In the genomic region with DNA sequence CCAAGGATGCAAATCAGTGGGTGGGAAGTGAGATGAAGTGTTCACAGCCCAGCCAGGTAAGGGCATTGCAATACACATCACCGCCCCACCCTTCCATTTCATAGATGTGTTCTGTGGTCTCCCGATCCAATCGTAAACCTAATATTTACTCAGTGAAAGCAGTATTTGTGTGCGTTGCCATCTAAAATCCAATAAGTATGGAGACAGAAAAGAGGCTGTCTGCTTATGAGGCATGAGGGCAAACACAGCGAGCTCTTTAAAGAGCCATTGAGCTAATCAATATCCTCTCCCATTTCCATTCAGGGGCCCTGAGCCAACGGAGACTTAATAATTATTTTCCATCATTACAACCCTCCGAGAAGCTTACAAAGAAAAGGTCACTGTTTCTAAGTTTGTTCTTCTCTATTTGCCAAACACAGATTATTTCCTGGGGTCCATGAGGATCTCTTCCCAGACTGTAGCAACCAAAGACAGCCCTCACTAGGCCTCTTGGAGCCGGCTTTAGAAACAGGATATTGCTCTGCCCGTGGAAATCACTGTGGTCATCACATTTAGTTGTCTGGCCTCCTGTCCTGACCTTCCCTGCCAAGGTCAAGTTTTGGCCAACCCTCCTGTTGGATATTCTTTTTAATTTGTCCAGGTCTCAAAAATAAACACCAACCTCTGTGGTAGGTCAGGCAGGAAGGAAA, we compare ENCODE assay signal across 26 cellular contexts.
DNase-seq lines count a peak whose midpoint lies in the region; ATAC-seq and TF ChIP-seq lines count a peak whose summit lies in the region.
"Had no signal": no experiment of that assay in that cellular context is flagged by ENCODE, and none has a peak within 500 bp of the region (broad histone marks: within the 10 kb centered on the region; RNA-seq: fewer than 3 reads in every experiment).

No MANE protein-coding gene starts in this region.

- H4K91ac ChIP-seq in trophoblast cell (ENCODE audit: low read depth, low read length), result no peak overlapping the region

- H3K27me3 ChIP-seq in trophoblast cell (ENCODE audit: insufficient read depth, low read length), result no peaks in the 10 kb centered on the region
- H3K27me3 ChIP-seq: right atrium auricular region, vagina had no signal

- H3K14ac ChIP-seq in trophoblast cell (ENCODE audit: low read length), result no peak overlapping the region

- H4K8ac ChIP-seq in trophoblast cell (ENCODE audit: low read depth, low read length), result no peak overlapping the region

- no CpG with 5 or more reads among the region's 9 CpGs for WGBS in trophoblast cell (ENCODE audit: extremely low coverage, insufficient coverage, insufficient read length)

- H4K12ac ChIP-seq in trophoblast cell (ENCODE audit: low read depth, low read length), result no peak overlapping the region

- H3K27ac ChIP-seq in trophoblast cell (ENCODE audit: low read depth, low read length), result no peak overlapping the region
- H3K27ac ChIP-seq: coronary artery, left ventricle myocardium inferior, right atrium auricular region, thoracic aorta, vagina had no signal

- no peak overlapping the region for H2AFZ ChIP-seq in trophoblast cell (ENCODE audit: insufficient read depth, low read length, poor library complexity)

- no peak overlapping the region for H2BK12ac ChIP-seq in trophoblast cell (ENCODE audit: low read length)

- H2BK120ac ChIP-seq in trophoblast cell (ENCODE audit: insufficient read depth, low read length, poor library complexity), result no peak overlapping the region

- no peak overlapping the region for H3K18ac ChIP-seq in trophoblast cell (ENCODE audit: low read length)

- H3K9ac ChIP-seq in trophoblast cell (ENCODE audit: low read length), result no peak overlapping the region
- H3K9ac ChIP-seq: SK-N-SH had no signal

- POLR2A ChIA-PET in WTC11 (lab: Charles Lee), result no interaction called here

- H3K79me1 ChIP-seq in trophoblast cell (ENCODE audit: low read length), result no peaks in the 10 kb centered on the region

- no peak overlapping the region for H3K4me2 ChIP-seq in trophoblast cell (ENCODE audit: low read length)
- H3K4me2 ChIP-seq: SK-N-SH had no signal

- peaks cover 2% of the 10 kb centered on the region for H3K9me3 ChIP-seq in trophoblast cell (ENCODE audit: insufficient read depth, low read depth, low read length)
- H3K9me3 ChIP-seq: left ventricle myocardium inferior, right atrium auricular region, SK-N-SH, thoracic aorta, vagina had no signal

- H3K9me3 Mint-ChIP-seq in activated CD8-positive, alpha-beta memory T cell treated with anti-CD3 and anti-CD28 coated beads, Interleukin-2, amount 10 ng/mL, durations not matched to agents 7 days and 5 days (ENCODE audit: low read depth), result no peaks in the 10 kb centered on the region
- H3K9me3 Mint-ChIP-seq in WTC11, result peaks cover 8% of the 10 kb centered on the region
- H3K9me3 Mint-ChIP-seq in type B pancreatic cell, result no peaks in the 10 kb centered on the region
- H3K9me3 Mint-ChIP-seq: CD4-positive, alpha-beta T cell had no signal

- H3K27me3 Mint-ChIP-seq in activated CD8-positive, alpha-beta memory T cell treated with anti-CD3 and anti-CD28 coated beads, Interleukin-2, amount 10 ng/mL, durations not matched to agents 7 days and 5 days, result no peaks in the 10 kb centered on the region
- H3K27me3 Mint-ChIP-seq in WTC11 (ENCODE audit: low read depth) (no peaks in the 10 kb centered on the region), type B pancreatic cell (peaks cover 8% of the 10 kb centered on the region)
- H3K27me3 Mint-ChIP-seq: CD4-positive, alpha-beta T cell; stimulated activated naive CD8-positive, alpha-beta T cell treated with anti-CD3 and anti-CD28 coated beads, Interleukin-15, amount 100 ng/mL, for 72 hours had no signal

- no peak for DNase-seq in activated CD8-positive, alpha-beta memory T cell treated with anti-CD3 and anti-CD28 coated beads, Interleukin-2, amount 10 ng/mL, durations not matched to agents 7 days and 5 days
- DNase-seq in activated CD8-positive, alpha-beta memory T cell treated with anti-CD3 and anti-CD28 coated beads, Interleukin-2, amount 50 U/mL, for 48 hours, result no peak
- DNase-seq in NCI-H526 (lab: John Stamatoyannopoulos, UW) (peak; percentile 92), WTC11 (ENCODE audit: low spot score) (no peak), type B pancreatic cell (ENCODE audit: extremely low spot score, unreplicated experiment) (no peak), trophoblast cell (no peak), iPS-NIHi7 (ENCODE audit: extremely low spot score) (no peak)
- DNase-seq: activated T-cell treated with anti-CD3 and anti-CD28 coated beads, Interleukin-2, amount 50 U/mL, for 48 hours; caudate nucleus; CD4-positive, alpha-beta T cell; effector CD8-positive, alpha-beta T cell; glutamatergic neuron; GOT3; left ventricle myocardium inferior; mesendoderm; NCI-H1105; NCI-H2107; posterior cingulate gyrus; SK-N-SH; stimulated activated CD8-positive, alpha-beta memory T cell treated with anti-CD3 and anti-CD28 coated beads, Interleukin-4, amount 100 ng/mL, for 48 hours; stimulated activated naive CD8-positive, alpha-beta T cell treated with anti-CD3 and anti-CD28 coated beads, Interleukin-15, amount 100 ng/mL, for 72 hours had no signal

- CTCF ChIA-PET in activated CD8-positive, alpha-beta memory T cell treated with anti-CD3 and anti-CD28 coated beads, Interleukin-2, amount 10 ng/mL, durations not matched to agents 7 days and 5 days (lab: Charles Lee), result interaction anchor here (1.7 kb wide), 1 partner anchor 14 kb away, joined by 4 read pairs; no protein-coding TSS in a partner anchor
- CTCF ChIA-PET in WTC11 (lab: Charles Lee), result interaction anchor here (3.1 kb wide), 1 partner anchor 14 kb away, joined by 23 read pairs; no protein-coding TSS in a partner anchor

- no peak overlapping the region for H2BK5ac ChIP-seq in trophoblast cell (ENCODE audit: low read depth, low read length, poor library complexity)

- H3K27ac Mint-ChIP-seq in activated CD8-positive, alpha-beta memory T cell treated with anti-CD3 and anti-CD28 coated beads, Interleukin-2, amount 10 ng/mL, durations not matched to agents 7 days and 5 days, result peak overlapping the region; percentile 21
- H3K27ac Mint-ChIP-seq in WTC11 (no peak overlapping the region), type B pancreatic cell (peak overlapping the region; percentile 41)
- H3K27ac Mint-ChIP-seq: CD4-positive, alpha-beta T cell had no signal

- H3K4me1 ChIP-seq in trophoblast cell (ENCODE audit: control insufficient read depth in 1 of 2, insufficient read depth in 2 of 2, low read length in 2 of 2), result peaks cover 3 to 10% of the 10 kb centered on the region in 2 experiments

- H3K36me3 ChIP-seq in trophoblast cell (ENCODE audit: control insufficient read depth in 1 of 2, insufficient read depth in 2 of 2, low read length in 2 of 2), result no peaks in the 10 kb centered on the region
- H3K36me3 ChIP-seq: left ventricle myocardium inferior, right atrium auricular region, thoracic aorta, vagina had no signal

- TF ChIP-seq CTCF in WTC11 (IDR thresholded peaks at IDR 0.05) (no peak), type B pancreatic cell (conservative IDR thresholded peaks at IDR 0.05) (no peak)

- no peak overlapping the region for H3K4ac ChIP-seq in trophoblast cell (ENCODE audit: low read depth, low read length)

- H3K4me3 Mint-ChIP-seq in activated CD8-positive, alpha-beta memory T cell treated with anti-CD3 and anti-CD28 coated beads, Interleukin-2, amount 10 ng/mL, durations not matched to agents 7 days and 5 days, result no peak overlapping the region
- H3K4me3 Mint-ChIP-seq in WTC11, result no peak overlapping the region
- no peak overlapping the region for H3K4me3 Mint-ChIP-seq in type B pancreatic cell
- H3K4me3 Mint-ChIP-seq: CD4-positive, alpha-beta T cell; stimulated activated naive CD8-positive, alpha-beta T cell treated with anti-CD3 and anti-CD28 coated beads, Interleukin-15, amount 100 ng/mL, for 72 hours had no signal

- H2AK5ac ChIP-seq in trophoblast cell (ENCODE audit: low read length), result no peak overlapping the region

- H3K4me1 Mint-ChIP-seq in activated CD8-positive, alpha-beta memory T cell treated with anti-CD3 and anti-CD28 coated beads, Interleukin-2, amount 10 ng/mL, durations not matched to agents 7 days and 5 days, result peaks cover 2% of the 10 kb centered on the region
- H3K4me1 Mint-ChIP-seq in WTC11 (peaks cover 32% of the 10 kb centered on the region), type B pancreatic cell (ENCODE audit: unreplicated experiment) (peaks cover 39% of the 10 kb centered on the region)

- no peaks in the 10 kb centered on the region for H3K79me2 ChIP-seq in trophoblast cell (ENCODE audit: control insufficient read depth, insufficient read depth, low read length, poor library complexity)

- H3K4me3 ChIP-seq in trophoblast cell (ENCODE audit: low read depth, low read length), result no peak overlapping the region
- H3K4me3 ChIP-seq: coronary artery, left ventricle myocardium inferior, right atrium auricular region, thoracic aorta, vagina had no signal

- H3K23ac ChIP-seq in trophoblast cell (ENCODE audit: low read length), result no peak overlapping the region

- no peaks in the 10 kb centered on the region for H3K36me3 Mint-ChIP-seq in activated CD8-positive, alpha-beta memory T cell treated with anti-CD3 and anti-CD28 coated beads, Interleukin-2, amount 10 ng/mL, durations not matched to agents 7 days and 5 days
- H3K36me3 Mint-ChIP-seq in WTC11 (peaks cover 2% of the 10 kb centered on the region; the same call in 1 of the 2 replicates), type B pancreatic cell (no peaks in the 10 kb centered on the region)

- ATAC-seq in activated CD8-positive, alpha-beta memory T cell treated with anti-CD3 and anti-CD28 coated beads, Interleukin-2, amount 10 ng/mL, durations not matched to agents 7 days and 5 days, result no peak
- ATAC-seq in WTC11 (no peak), GM19324 (IDR thresholded peaks at IDR 0.05; ENCODE audit: low FRiP score, unreplicated experiment) (no peak)
- ATAC-seq: stimulated activated naive CD8-positive, alpha-beta T cell treated with anti-CD3 and anti-CD28 coated beads, Interleukin-15, amount 100 ng/mL, for 72 hours had no signal

TF ChIP-seq in WTC11, 78 proteins besides CTCF, POLR2A, EP300 and RAD21:
- TF ChIP-seq, protein P1, sequence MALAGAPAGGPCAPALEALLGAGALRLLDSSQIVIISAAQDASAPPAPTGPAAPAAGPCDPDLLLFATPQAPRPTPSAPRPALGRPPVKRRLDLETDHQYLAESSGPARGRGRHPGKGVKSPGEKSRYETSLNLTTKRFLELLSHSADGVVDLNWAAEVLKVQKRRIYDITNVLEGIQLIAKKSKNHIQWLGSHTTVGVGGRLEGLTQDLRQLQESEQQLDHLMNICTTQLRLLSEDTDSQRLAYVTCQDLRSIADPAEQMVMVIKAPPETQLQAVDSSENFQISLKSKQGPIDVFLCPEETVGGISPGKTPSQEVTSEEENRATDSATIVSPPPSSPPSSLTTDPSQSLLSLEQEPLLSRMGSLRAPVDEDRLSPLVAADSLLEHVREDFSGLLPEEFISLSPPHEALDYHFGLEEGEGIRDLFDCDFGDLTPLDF (CRISPR knock-in tag; IDR thresholded peaks at IDR 0.05), result no peak
- peak; percentile 27; the same call in 1 of the 2 replicates for TF ChIP-seq GABPB1 (CRISPR knock-in tag; IDR thresholded peaks at IDR 0.05)
TF ChIP-seq in WTC11: peak in this region for 1.

Comparison
In these comparisons a context has a peak if more than half of its experiments do, and no peak if none do; other contexts are left out.
1. DNase-seq: peak in NCI-H526 (2 of 2); none in activated CD8-positive, alpha-beta memory T cell treated with anti-CD3 and anti-CD28 coated beads, Interleukin-2, amount 10 ng/mL, durations not matched to agents 7 days and 5 days (single experiment), activated CD8-positive, alpha-beta memory T cell treated with anti-CD3 and anti-CD28 coated beads, Interleukin-2, amount 50 U/mL, for 48 hours (single experiment), WTC11 (single experiment), type B pancreatic cell (single experiment), trophoblast cell (0 of 2) and iPS-NIHi7 (single experiment).